Comparison of ENCODE assay signal across 8 cellular contexts in the genomic region with DNA sequence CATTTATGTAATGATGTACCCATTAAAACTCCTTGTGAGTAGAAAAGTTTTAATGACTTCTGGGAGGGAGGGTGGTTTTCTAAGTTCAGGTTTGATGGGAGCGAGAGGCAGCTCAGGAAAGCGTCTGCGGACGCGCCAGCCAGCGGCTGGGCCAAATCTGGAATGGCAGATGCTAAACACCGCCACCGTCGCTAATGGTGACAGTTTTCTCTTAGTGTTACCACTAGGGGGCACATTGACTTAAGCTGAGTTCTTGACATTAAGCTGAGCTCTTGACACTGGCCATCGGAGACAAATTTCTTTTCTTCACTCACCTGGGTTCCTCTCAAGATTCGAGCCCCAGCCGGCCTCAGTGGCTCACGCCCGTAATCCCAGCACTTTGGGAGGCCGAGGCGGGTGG. TPM values are rescaled to one million over a fixed set of nuclear protein-coding genes. Genes with fewer than 3 reads are reported as not detected.
A peak's percentile ranks its signal among the peaks of the same experiment; 100 is the strongest.
DNase-seq lines count a peak whose midpoint lies in the region; FAIRE-seq and TF ChIP-seq lines count a peak whose summit lies in the region.

No MANE protein-coding gene starts in this region.

- TF ChIP-seq POLR2A in H54 (IDR thresholded peaks at IDR 0.05; ENCODE audit: low read depth, low read length) (no peak), vagina (IDR thresholded peaks at IDR 0.05) (no peak)

- FAIRE-seq in H54 (lab: Jason Lieb, UNC) = no peak

- H3K27me3 ChIP-seq in liver (ENCODE audit: control insufficient read depth in 4 of 4, insufficient read depth in 4 of 4, low read length in 3 of 4) = no peaks in the 10 kb centered on the region
- H3K27me3 ChIP-seq in vagina = no peaks in the 10 kb centered on the region

- H3K9ac ChIP-seq in liver (ENCODE audit: low read depth in 1 of 2, low read length in 2 of 2) = no peak overlapping the region

- peak; percentile 49 to 66 for TF ChIP-seq RAD21 in liver (IDR thresholded peaks at IDR 0.05)

- no peaks in the 10 kb centered on the region for H3K4me1 ChIP-seq in liver (ENCODE audit: control insufficient read depth in 4 of 4, insufficient read depth in 4 of 4, low read length in 3 of 4)
- H3K4me1 ChIP-seq in vagina = no peaks in the 10 kb centered on the region

- intact Hi-C loops in vagina (cut with DNase I) = no loop called here

- in situ Hi-C loops in astrocyte of the cerebellum (cut with HindIII; ENCODE audit: low sequenced_read_pairs) = no loop called here

- DNase-seq in GM10248 (ENCODE audit: extremely low spot score) = no peak
- DNase-seq in LHCN-M2 (ENCODE audit: low read depth) = peak; percentile 18
- no peak for DNase-seq in astrocyte of the cerebellum (ENCODE audit: low read depth)
- DNase-seq in NCI-H2081 treated with DMSO at 0.1 percent for 48 hours (lab: John Stamatoyannopoulos, UW) = no peak
- no peak for DNase-seq in H54 (ENCODE audit: insufficient read length, low spot score)
- no peak for DNase-seq in vagina (ENCODE audit: extremely low spot score in 2 of 2)
- DNase-seq in activated effector memory CD4-positive, alpha-beta T cell treated with anti-CD3 and anti-CD28 coated beads, Interleukin-2, amount 50 U/mL, for 16 hours = no peak

- H3K27ac ChIP-seq in liver (ENCODE audit: low read depth in 1 of 2, low read length in 2 of 2) = no peak overlapping the region
- no peak overlapping the region for H3K27ac ChIP-seq in vagina

- H3K36me3 ChIP-seq in liver (ENCODE audit: control insufficient read depth in 4 of 4, insufficient read depth in 3 of 4, low read depth in 1 of 4, low read length in 3 of 4) (peaks cover 0 to 24% (median 17%) of the 10 kb centered on the region in 4 donors), vagina (no peaks in the 10 kb centered on the region)

- TF ChIP-seq CTCF in GM10248 (IDR thresholded peaks at IDR 0.05; ENCODE audit: control extremely low read depth, extremely low read depth, low read depth, missing control alignments) = peak; percentile 43
- TF ChIP-seq CTCF in astrocyte of the cerebellum (IDR thresholded peaks at IDR 0.05; ENCODE audit: low read depth, low read length, missing control alignments) = peak; percentile 18
- TF ChIP-seq CTCF in liver (IDR thresholded peaks at IDR 0.05; ENCODE audit: low read depth, low read length, missing input control) = peak; percentile 42
- peak in 1 of 3 experiments; percentile 29 for TF ChIP-seq CTCF in vagina (IDR thresholded peaks at IDR 0.05)

- 87% methylated on average over 16 of the region's 16 CpGs for WGBS in liver

- H3K4me3 ChIP-seq in astrocyte of the cerebellum (ENCODE audit: low read depth, low read length) = no peak overlapping the region
- H3K4me3 ChIP-seq in liver (ENCODE audit: low read depth in 1 of 3, low read length in 3 of 3) = no peak overlapping the region
- no peak overlapping the region for H3K4me3 ChIP-seq in vagina

- CTCF ChIA-PET in GM10248 (lab: Yijun Ruan, JAX) = interaction anchor here (1.0 to 4.6 kb wide), 17 partner anchors 8 to 128 kb away, joined by 3 to 37 read pairs (median 4); a partner anchor contains a TSS

- POLR2A ChIA-PET in GM10248 (lab: Yijun Ruan, JAX) = no interaction called here

- H3K9me3 ChIP-seq in liver (ENCODE audit: control insufficient read depth in 4 of 4, low read length in 3 of 4) (no peaks in the 10 kb centered on the region), vagina (no peaks in the 10 kb centered on the region)

TF ChIP-seq in liver, 16 proteins besides CTCF, POLR2A, EP300 and RAD21:
- TF ChIP-seq HNF4G (IDR thresholded peaks at IDR 0.05) = no peak
- TF ChIP-seq, protein P1, sequence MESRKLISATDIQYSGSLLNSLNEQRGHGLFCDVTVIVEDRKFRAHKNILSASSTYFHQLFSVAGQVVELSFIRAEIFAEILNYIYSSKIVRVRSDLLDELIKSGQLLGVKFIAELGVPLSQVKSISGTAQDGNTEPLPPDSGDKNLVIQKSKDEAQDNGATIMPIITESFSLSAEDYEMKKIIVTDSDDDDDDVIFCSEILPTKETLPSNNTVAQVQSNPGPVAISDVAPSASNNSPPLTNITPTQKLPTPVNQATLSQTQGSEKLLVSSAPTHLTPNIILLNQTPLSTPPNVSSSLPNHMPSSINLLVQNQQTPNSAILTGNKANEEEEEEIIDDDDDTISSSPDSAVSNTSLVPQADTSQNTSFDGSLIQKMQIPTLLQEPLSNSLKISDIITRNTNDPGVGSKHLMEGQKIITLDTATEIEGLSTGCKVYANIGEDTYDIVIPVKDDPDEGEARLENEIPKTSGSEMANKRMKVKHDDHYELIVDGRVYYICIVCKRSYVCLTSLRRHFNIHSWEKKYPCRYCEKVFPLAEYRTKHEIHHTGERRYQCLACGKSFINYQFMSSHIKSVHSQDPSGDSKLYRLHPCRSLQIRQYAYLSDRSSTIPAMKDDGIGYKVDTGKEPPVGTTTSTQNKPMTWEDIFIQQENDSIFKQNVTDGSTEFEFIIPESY (IDR thresholded peaks at IDR 0.05) = no peak
- TF ChIP-seq, protein P2, sequence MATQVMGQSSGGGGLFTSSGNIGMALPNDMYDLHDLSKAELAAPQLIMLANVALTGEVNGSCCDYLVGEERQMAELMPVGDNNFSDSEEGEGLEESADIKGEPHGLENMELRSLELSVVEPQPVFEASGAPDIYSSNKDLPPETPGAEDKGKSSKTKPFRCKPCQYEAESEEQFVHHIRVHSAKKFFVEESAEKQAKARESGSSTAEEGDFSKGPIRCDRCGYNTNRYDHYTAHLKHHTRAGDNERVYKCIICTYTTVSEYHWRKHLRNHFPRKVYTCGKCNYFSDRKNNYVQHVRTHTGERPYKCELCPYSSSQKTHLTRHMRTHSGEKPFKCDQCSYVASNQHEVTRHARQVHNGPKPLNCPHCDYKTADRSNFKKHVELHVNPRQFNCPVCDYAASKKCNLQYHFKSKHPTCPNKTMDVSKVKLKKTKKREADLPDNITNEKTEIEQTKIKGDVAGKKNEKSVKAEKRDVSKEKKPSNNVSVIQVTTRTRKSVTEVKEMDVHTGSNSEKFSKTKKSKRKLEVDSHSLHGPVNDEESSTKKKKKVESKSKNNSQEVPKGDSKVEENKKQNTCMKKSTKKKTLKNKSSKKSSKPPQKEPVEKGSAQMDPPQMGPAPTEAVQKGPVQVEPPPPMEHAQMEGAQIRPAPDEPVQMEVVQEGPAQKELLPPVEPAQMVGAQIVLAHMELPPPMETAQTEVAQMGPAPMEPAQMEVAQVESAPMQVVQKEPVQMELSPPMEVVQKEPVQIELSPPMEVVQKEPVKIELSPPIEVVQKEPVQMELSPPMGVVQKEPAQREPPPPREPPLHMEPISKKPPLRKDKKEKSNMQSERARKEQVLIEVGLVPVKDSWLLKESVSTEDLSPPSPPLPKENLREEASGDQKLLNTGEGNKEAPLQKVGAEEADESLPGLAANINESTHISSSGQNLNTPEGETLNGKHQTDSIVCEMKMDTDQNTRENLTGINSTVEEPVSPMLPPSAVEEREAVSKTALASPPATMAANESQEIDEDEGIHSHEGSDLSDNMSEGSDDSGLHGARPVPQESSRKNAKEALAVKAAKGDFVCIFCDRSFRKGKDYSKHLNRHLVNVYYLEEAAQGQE (IDR thresholded peaks at IDR 0.05) = no peak
- TF ChIP-seq FOXA2 (IDR thresholded peaks at IDR 0.05) = no peak
- no peak for TF ChIP-seq FOXA1 (IDR thresholded peaks at IDR 0.05)
- no peak for TF ChIP-seq RXRA (IDR thresholded peaks at IDR 0.05)
- no peak for TF ChIP-seq TAF1 (conservative IDR thresholded peaks at IDR 0.05)
- TF ChIP-seq, protein P3, sequence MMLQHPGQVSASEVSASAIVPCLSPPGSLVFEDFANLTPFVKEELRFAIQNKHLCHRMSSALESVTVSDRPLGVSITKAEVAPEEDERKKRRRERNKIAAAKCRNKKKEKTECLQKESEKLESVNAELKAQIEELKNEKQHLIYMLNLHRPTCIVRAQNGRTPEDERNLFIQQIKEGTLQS (IDR thresholded peaks at IDR 0.05) = no peak
- TF ChIP-seq HNF4A (conservative IDR thresholded peaks at IDR 0.05) = no peak
- no peak for TF ChIP-seq JUND (IDR thresholded peaks at IDR 0.05)
- no peak for TF ChIP-seq SP1 (IDR thresholded peaks at IDR 0.05)
- TF ChIP-seq EGR1 (IDR thresholded peaks at IDR 0.05; ENCODE audit: low read depth in 2 of 2) = no peak
- no peak for TF ChIP-seq GABPA (IDR thresholded peaks at IDR 0.05 in 1 of 2, conservative IDR thresholded peaks at IDR 0.05 in 1 of 2)
- TF ChIP-seq NR2F2 (IDR thresholded peaks at IDR 0.05) = no peak
- no peak for TF ChIP-seq YY1 (IDR thresholded peaks at IDR 0.05)
- TF ChIP-seq, protein P4, sequence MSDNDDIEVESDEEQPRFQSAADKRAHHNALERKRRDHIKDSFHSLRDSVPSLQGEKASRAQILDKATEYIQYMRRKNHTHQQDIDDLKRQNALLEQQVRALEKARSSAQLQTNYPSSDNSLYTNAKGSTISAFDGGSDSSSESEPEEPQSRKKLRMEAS (IDR thresholded peaks at IDR 0.05) = no peak

RNA-seq across cellular contexts. Expression of a gene that starts 6.7 kb away (rescaled TPM):
- total RNA-seq in LHCN-M2 (2014; rRNA removed) (0.51 and 0.86 TPM in 2 replicates), liver (10 to 100 TPM in 1 of 2 donors, 1 to 10 TPM in 1; 2.5 to 12.7 TPM), vagina (7.6 TPM)
- 0.63 TPM for polyA plus RNA-seq in LHCN-M2 (2012)
- polyA plus RNA-seq in liver = 1 to 10 TPM; 3.0 to 3.7 TPM

RNA-seq across cellular contexts. Expression of a gene that starts 33.6 kb away (rescaled TPM):
- total RNA-seq in LHCN-M2 (2014; rRNA removed) (17.4 and 17.8 TPM in 2 replicates), liver (10 to 100 TPM in 1 of 2 donors, 1 to 10 TPM in 1; 9.3 to 66.6 TPM), vagina (14.0 TPM)
- polyA plus RNA-seq in LHCN-M2 (2012) = 6.3 TPM
- polyA plus RNA-seq in liver = 10 to 100 TPM; 16.5 to 17.4 TPM

RNA-seq across cellular contexts. Expression of a gene that starts 34.1 kb away (rescaled TPM):
- total RNA-seq in LHCN-M2 (2014; rRNA removed) = 20.3 and 29.1 TPM in 2 replicates
- polyA plus RNA-seq in LHCN-M2 (2012) = 14.9 TPM
- 10 to 100 TPM in 1 of 2 donors, 1 to 10 TPM in 1; 8.1 to 15.3 TPM for total RNA-seq in liver
- 10 to 100 TPM in 1 of 2 donors, 1 to 10 TPM in 1; 6.6 to 11.0 TPM for polyA plus RNA-seq in liver
- total RNA-seq in vagina = 35.6 TPM

RNA-seq across cellular contexts. Expression of a gene that starts 44.9 kb away (rescaled TPM):
- total RNA-seq in LHCN-M2 (2014; rRNA removed) (0.71 and 1.3 TPM in 2 replicates), liver (under 1 TPM; 0.19 to 0.33 TPM), vagina (3.2 TPM)
- polyA plus RNA-seq in LHCN-M2 (2012) = 0.26 TPM
- under 1 TPM; 0.04 to 0.38 TPM for polyA plus RNA-seq in liver
